Comparison of ENCODE assay signal across 15 cellular contexts in the genomic region with DNA sequence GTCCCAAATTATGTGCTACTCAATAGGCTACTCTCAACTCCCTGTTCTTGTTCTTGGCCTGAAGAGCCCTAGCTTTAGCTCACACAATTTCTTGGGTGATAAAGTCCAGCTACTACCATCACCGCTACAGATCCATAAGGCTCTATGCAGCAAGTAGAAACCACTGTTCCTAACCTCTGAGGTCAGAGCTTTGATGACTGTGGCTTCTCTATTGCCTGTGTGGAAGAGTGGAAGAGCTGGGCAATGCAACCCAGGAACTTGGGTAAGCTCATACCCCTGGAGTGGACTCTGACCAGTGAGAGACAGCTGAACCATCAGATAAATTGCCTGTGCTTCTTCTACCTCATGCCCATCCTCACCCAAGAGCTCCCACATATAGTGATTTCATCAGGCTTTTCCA.
"Had no signal": no experiment of that assay in that cellular context is flagged by ENCODE, and none has a peak within 500 bp of the region (broad histone marks: within the 10 kb centered on the region; RNA-seq: fewer than 3 reads in every experiment).

No MANE protein-coding gene starts in this region.

- H3K9me3 Mint-ChIP-seq: activated naive CD4-positive, alpha-beta T cell treated with anti-CD3 and anti-CD28 coated beads, Interleukin-2, amount 50 U/mL, for 24 hours; activated T-cell treated with anti-CD3 and anti-CD28 coated beads, Interleukin-2, amount 50 U/mL, for 72 hours had no signal

- H3K36me3 ChIP-seq: breast epithelium, ovary had no signal

- H3K27me3 ChIP-seq: breast epithelium, ovary had no signal

- H3K27me3 Mint-ChIP-seq: activated naive CD4-positive, alpha-beta T cell treated with anti-CD3 and anti-CD28 coated beads, Interleukin-2, amount 50 U/mL, for 24 hours; stimulated activated naive B cell treated with anti-CD40 and anti-IgM and Interleukin-4, amounts not matched to agents 10 μg/mL and 1 μg/mL and 100 μg/mL, for 72 hours had no signal

- FAIRE-seq: astrocyte had no signal

- ATAC-seq: activated T-cell treated with anti-CD3 and anti-CD28 coated beads, Interleukin-2, amount 50 U/mL, for 72 hours; mucosa of descending colon; naive thymus-derived CD4-positive, alpha-beta T cell; stimulated activated naive B cell treated with anti-CD40 and anti-IgM and Interleukin-4, amounts not matched to agents 10 μg/mL and 1 μg/mL and 100 μg/mL, for 72 hours had no signal

- H3K27ac Mint-ChIP-seq: activated naive CD4-positive, alpha-beta T cell treated with anti-CD3 and anti-CD28 coated beads, Interleukin-2, amount 50 U/mL, for 24 hours; activated T-cell treated with anti-CD3 and anti-CD28 coated beads, Interleukin-2, amount 50 U/mL, for 72 hours; immature natural killer cell; naive thymus-derived CD4-positive, alpha-beta T cell; stimulated activated naive B cell treated with anti-CD40 and anti-IgM and Interleukin-4, amounts not matched to agents 10 μg/mL and 1 μg/mL and 100 μg/mL, for 72 hours had no signal

- H3K4me1 ChIP-seq: breast epithelium had no signal

- H3K4me3 Mint-ChIP-seq: activated naive CD4-positive, alpha-beta T cell treated with anti-CD3 and anti-CD28 coated beads, Interleukin-2, amount 50 U/mL, for 24 hours; activated T-cell treated with anti-CD3 and anti-CD28 coated beads, Interleukin-2, amount 50 U/mL, for 72 hours; immature natural killer cell; naive thymus-derived CD4-positive, alpha-beta T cell; stimulated activated naive B cell treated with anti-CD40 and anti-IgM and Interleukin-4, amounts not matched to agents 10 μg/mL and 1 μg/mL and 100 μg/mL, for 72 hours had no signal

- H3K9me3 ChIP-seq: breast epithelium, mucosa of descending colon, ovary had no signal

- DNase-seq: activated CD4-positive, CD25-positive, alpha-beta regulatory T cell treated with anti-CD3 and anti-CD28 coated beads, Interleukin-2, amount 50 U/mL, for 72 hours; activated effector memory CD4-positive, alpha-beta T cell treated with anti-CD3 and anti-CD28 coated beads, Interleukin-2, amount 50 U/mL, for 16 hours; activated T-cell treated with anti-CD3 and anti-CD28 coated beads, Interleukin-2, amount 50 U/mL, for 72 hours; cerebellar nuclear complex; effector CD4-positive, alpha-beta T cell; immature natural killer cell; mesenchymal stem cell; mucosa of descending colon; naive thymus-derived CD4-positive, alpha-beta T cell; ovary; stimulated activated naive B cell treated with anti-CD40 and anti-IgM and Interleukin-4, amounts not matched to agents 10 μg/mL and 1 μg/mL and 100 μg/mL, for 72 hours; T1000 had no signal

- H3K36me3 Mint-ChIP-seq: immature natural killer cell; stimulated activated naive B cell treated with anti-CD40 and anti-IgM and Interleukin-4, amounts not matched to agents 10 μg/mL and 1 μg/mL and 100 μg/mL, for 72 hours had no signal

- H3K27ac ChIP-seq: breast epithelium, ovary had no signal

- H3K4me3 ChIP-seq: breast epithelium, mucosa of descending colon, ovary had no signal
